14 cellular contexts compared by ENCODE assay signal in genomic region chr16:81310045-81310644, GRCh38.
"Had no signal": no experiment of that assay in that cellular context is flagged by ENCODE, and none has a peak within 500 bp of the region (broad histone marks: within the 10 kb centered on the region; RNA-seq: fewer than 3 reads in every experiment).

No MANE protein-coding gene starts in this region.

- H3K4me3 Mint-ChIP-seq: mesothelial cell of epicardium, nephron progenitor cell had no signal

- FAIRE-seq: colon had no signal

- H3K9me3 ChIP-seq: body of pancreas, tibial artery, uterus had no signal

- H3K27ac ChIP-seq: body of pancreas, SK-N-MC, tibial artery, uterus had no signal

- ATAC-seq: body of pancreas, esophagus mucosa had no signal

- H3K27me3 ChIP-seq: body of pancreas, tibial artery, uterus had no signal

- H3K36me3 ChIP-seq: tibial artery, uterus had no signal

- DNase-seq: amygdala, body of pancreas, caudate nucleus, islet precursor cell, nephron progenitor cell, occipital lobe, T-helper 9 cell, tibial artery, uterus had no signal

- H3K9me3 Mint-ChIP-seq: mesothelial cell of epicardium, nephron progenitor cell had no signal

- H3K27ac Mint-ChIP-seq: mesothelial cell of epicardium, nephron progenitor cell had no signal

- H3K4me3 ChIP-seq: body of pancreas, lung, SK-N-MC, tibial artery, uterus had no signal
